Comparison of ENCODE assay signal across 8 cellular contexts in genomic region chr10:120949511-120950102, GRCh38.
A peak's percentile ranks its signal among the peaks of the same experiment; 100 is the strongest.
DNase-seq lines count a peak whose midpoint lies in the region; ATAC-seq and TF ChIP-seq lines count a peak whose summit lies in the region.

No MANE protein-coding gene starts in this region.

- peaks cover 4% of the 10 kb centered on the region for H3K4me1 Mint-ChIP-seq in activated CD8-positive, alpha-beta T cell treated with anti-CD3 and anti-CD28 coated beads, Interleukin-2, amount 10 ng/mL, durations not matched to agents 7 days and 5 days (ENCODE audit: low read depth)
- H3K4me1 Mint-ChIP-seq in activated CD8-positive, alpha-beta T cell treated with anti-CD3 and anti-CD28 coated beads for 36 hours (ENCODE audit: low read depth), result no peaks in the 10 kb centered on the region

- peak overlapping the region in 1 of 3 experiments; percentile 50 for H3K4me3 ChIP-seq in mammary epithelial cell (replicated peaks in 1 of 3; ENCODE audit: insufficient read depth in 1 of 3, low read depth in 2 of 3, low read length in 3 of 3)
- peak overlapping the region; percentile 10 to 43 for H3K4me3 ChIP-seq in testis
- H3K4me3 ChIP-seq in PC-3 (ENCODE audit: low read length), result no peak overlapping the region

- TF ChIP-seq CTCF in activated CD8-positive, alpha-beta T cell treated with anti-CD3 and anti-CD28 coated beads for 36 hours (IDR thresholded peaks at IDR 0.05), result no peak
- no peak for TF ChIP-seq CTCF in mammary epithelial cell (conservative IDR thresholded peaks at IDR 0.05 in 1 of 2, IDR thresholded peaks at IDR 0.05 in 1 of 2; ENCODE audit: extremely low read depth in 1 of 2, insufficient read depth in 1 of 2, low read depth in 1 of 2, low read length in 2 of 2)
- TF ChIP-seq CTCF in testis (IDR thresholded peaks at IDR 0.05), result no peak
- no peak for TF ChIP-seq CTCF in GM13977 (IDR thresholded peaks at IDR 0.05; ENCODE audit: extremely low read depth, insufficient read depth, missing control alignments)
- TF ChIP-seq CTCF in PC-3 (conservative IDR thresholded peaks at IDR 0.05; ENCODE audit: low read depth, low read length), result no peak

- H3K9me2 ChIP-seq in PC-3 (replicated peaks; ENCODE audit: low read length), result no peaks in the 10 kb centered on the region

- H3K4me3 Mint-ChIP-seq in activated CD8-positive, alpha-beta T cell treated with anti-CD3 and anti-CD28 coated beads, Interleukin-2, amount 10 ng/mL, durations not matched to agents 7 days and 5 days, result no peak overlapping the region
- H3K4me3 Mint-ChIP-seq in activated CD8-positive, alpha-beta T cell treated with anti-CD3 and anti-CD28 coated beads for 36 hours, result no peak overlapping the region

- peak; percentile 18 for ATAC-seq in activated CD8-positive, alpha-beta T cell treated with anti-CD3 and anti-CD28 coated beads, Interleukin-2, amount 10 ng/mL, durations not matched to agents 7 days and 5 days
- no peak for ATAC-seq in activated CD8-positive, alpha-beta T cell treated with anti-CD3 and anti-CD28 coated beads for 36 hours
- ATAC-seq in PC-3, result no peak

- H3K36me3 ChIP-seq in mammary epithelial cell (ENCODE audit: insufficient read depth, low read length) (no peaks in the 10 kb centered on the region), testis (ENCODE audit: low read depth, missing control alignments) (no peaks in the 10 kb centered on the region), PC-3 (ENCODE audit: low read depth, low read length) (no peaks in the 10 kb centered on the region)

- H3K4me2 ChIP-seq in mammary epithelial cell (ENCODE audit: insufficient read depth, low read depth, low read length) (peak overlapping the region; percentile 96), PC-3 (ENCODE audit: low read length) (no peak overlapping the region)

- H3K9me3 Mint-ChIP-seq in activated CD8-positive, alpha-beta T cell treated with anti-CD3 and anti-CD28 coated beads, Interleukin-2, amount 10 ng/mL, durations not matched to agents 7 days and 5 days (ENCODE audit: insufficient read depth), result no peaks in the 10 kb centered on the region
- H3K9me3 Mint-ChIP-seq in activated CD8-positive, alpha-beta T cell treated with anti-CD3 and anti-CD28 coated beads for 36 hours, result peaks cover 6% of the 10 kb centered on the region

- in situ Hi-C loops in mammary epithelial cell (cut with MboI; ENCODE audit: low sequenced_read_pairs in 2 of 2) (loop anchor here (10.0 to 25.0 kb wide), 4 partner anchors 125 to 938 kb away; no protein-coding TSS in a partner anchor), GM13977 (cut with MboI; ENCODE audit: low pct_unique_long_range_greater_than_20kb, low sequenced_read_pairs, unreplicated experiment) (loop anchor here (10.0 to 25.0 kb wide), 3 partner anchors 655 to 963 kb away; no protein-coding TSS in a partner anchor)

- CTCF ChIA-PET in activated CD8-positive, alpha-beta T cell treated with anti-CD3 and anti-CD28 coated beads, Interleukin-2, amount 10 ng/mL, durations not matched to agents 7 days and 5 days (lab: Charles Lee), result interaction anchor here (0.8 to 2.1 kb wide), 17 partner anchors 8 to 949 kb away, joined by 3 to 13 read pairs (median 4); no protein-coding TSS in a partner anchor
- CTCF ChIA-PET in activated CD8-positive, alpha-beta T cell treated with anti-CD3 and anti-CD28 coated beads for 36 hours (lab: Charles Lee), result interaction anchor here (0.6 to 2.1 kb wide), 25 partner anchors 8 to 952 kb away, joined by 3 to 15 read pairs (median 4); no protein-coding TSS in a partner anchor
- CTCF ChIA-PET in mammary epithelial cell (lab: Charles Lee; ENCODE audit: low non-redundant PET), result no interaction called here
- CTCF ChIA-PET in PC-3 (lab: Charles Lee), result interaction anchor here (0.6 kb wide), 1 partner anchor 1447 kb away, joined by 8 read pairs; no protein-coding TSS in a partner anchor

- H3K27me3 ChIP-seq in mammary epithelial cell (ENCODE audit: insufficient read depth, low read length), result no peaks in the 10 kb centered on the region
- no peaks in the 10 kb centered on the region for H3K27me3 ChIP-seq in testis
- peaks cover 26% of the 10 kb centered on the region for H3K27me3 ChIP-seq in PC-3 (ENCODE audit: low read length)

- BruUV-seq in mammary epithelial cell (replicated peaks; lab: Mats Ljungman, UMichigan) (no TSS peak), PC-3 (replicated peaks; lab: Mats Ljungman, UMichigan) (no TSS peak)

- H3K79me2 ChIP-seq in mammary epithelial cell (ENCODE audit: insufficient read depth, low read length) (no peaks in the 10 kb centered on the region), PC-3 (ENCODE audit: low read length) (no peaks in the 10 kb centered on the region)

- H2AFZ ChIP-seq in mammary epithelial cell (ENCODE audit: low read depth, low read length), result peak overlapping the region; percentile 94
- H2AFZ ChIP-seq in PC-3 (ENCODE audit: low read length), result no peak overlapping the region

- whole genome bisulfite sequencing in mammary epithelial cell (ENCODE audit: low coverage, missing lambda C conversion rate), result 56% methylated on average over 3 of the region's 31 CpGs
- 4 to 5% methylated on average over 19 to 31 of the region's 31 CpGs for WGBS in testis, 2 donors

- H3K9ac ChIP-seq in mammary epithelial cell (ENCODE audit: insufficient read depth, low read length) (no peak overlapping the region), PC-3 (ENCODE audit: low read length) (no peak overlapping the region)

- no peak overlapping the region for H3K27ac ChIP-seq in mammary epithelial cell (ENCODE audit: insufficient read depth, low read depth, low read length)
- no peak overlapping the region for H3K27ac ChIP-seq in testis
- H3K27ac ChIP-seq in PC-3 (ENCODE audit: low read length), result no peak overlapping the region

- H3K27ac Mint-ChIP-seq in activated CD8-positive, alpha-beta T cell treated with anti-CD3 and anti-CD28 coated beads, Interleukin-2, amount 10 ng/mL, durations not matched to agents 7 days and 5 days, result no peak overlapping the region
- H3K27ac Mint-ChIP-seq in activated CD8-positive, alpha-beta T cell treated with anti-CD3 and anti-CD28 coated beads for 36 hours, result no peak overlapping the region

- no peaks in the 10 kb centered on the region for H3K36me3 Mint-ChIP-seq in activated CD8-positive, alpha-beta T cell treated with anti-CD3 and anti-CD28 coated beads, Interleukin-2, amount 10 ng/mL, durations not matched to agents 7 days and 5 days (ENCODE audit: low read depth)
- H3K36me3 Mint-ChIP-seq in activated CD8-positive, alpha-beta T cell treated with anti-CD3 and anti-CD28 coated beads for 36 hours (ENCODE audit: low read depth), result no peaks in the 10 kb centered on the region

- peaks cover 6% of the 10 kb centered on the region for H3K9me3 ChIP-seq in mammary epithelial cell (replicated peaks; ENCODE audit: insufficient read depth, low read length)
- H3K9me3 ChIP-seq in testis, result no peaks in the 10 kb centered on the region
- no peaks in the 10 kb centered on the region for H3K9me3 ChIP-seq in PC-3 (ENCODE audit: low read length)

- H3F3A ChIP-seq in PC-3 (ENCODE audit: low read length, unreplicated experiment), result no peaks in the 10 kb centered on the region

- no peak for DNase-seq in activated CD8-positive, alpha-beta T cell treated with anti-CD3 and anti-CD28 coated beads, Interleukin-2, amount 10 ng/mL, durations not matched to agents 7 days and 5 days
- no peak for DNase-seq in activated CD8-positive, alpha-beta T cell treated with anti-CD3 and anti-CD28 coated beads for 36 hours
- no peak for DNase-seq in mammary epithelial cell
- DNase-seq in lung microvascular endothelial cell (ENCODE audit: low read depth in 2 of 2), result peak; percentile 11 to 20
- no peak for DNase-seq in testis
- DNase-seq in GM13977 (ENCODE audit: low spot score), result no peak
- no peak for DNase-seq in PC-3
- DNase-seq in HuH-7.5 (ENCODE audit: low spot score), result no peak

- H3K4me1 ChIP-seq in mammary epithelial cell (ENCODE audit: insufficient read depth, low read length) (peaks cover 30% of the 10 kb centered on the region), testis (peaks cover 5% of the 10 kb centered on the region), PC-3 (ENCODE audit: insufficient read depth, low read length) (no peaks in the 10 kb centered on the region)

- dilution Hi-C loops in mammary epithelial cell (cut with HindIII; ENCODE audit: low sequenced_read_pairs), result loop anchor here (25.0 kb wide), 2 partner anchors 788 to 938 kb away; no protein-coding TSS in a partner anchor

- intact Hi-C loops in activated CD8-positive, alpha-beta T cell treated with anti-CD3 and anti-CD28 coated beads for 36 hours (cut with micrococcal nuclease), result loop anchor here (10.0 kb wide), 2 partner anchors 655 to 785 kb away; no protein-coding TSS in a partner anchor
- intact Hi-C loops in mammary epithelial cell (cut with micrococcal nuclease), result loop anchor here (2.0 to 10.0 kb wide), 3 partner anchors 163 to 515 kb away; no protein-coding TSS in a partner anchor
- intact Hi-C loops in testis (cut with DNase I; ENCODE audit: low total_unique reads), result loop anchor here (10.0 kb wide), 3 partner anchors 655 to 945 kb away; no protein-coding TSS in a partner anchor
- intact Hi-C loops in PC-3 (cut with micrococcal nuclease), result loop anchor here (5.0 kb wide), 1 partner anchor 953 kb away; no protein-coding TSS in a partner anchor

- no peak for TF ChIP-seq POLR2A in testis (IDR thresholded peaks at IDR 0.05)

- POLR2A ChIA-PET in activated CD8-positive, alpha-beta T cell treated with anti-CD3 and anti-CD28 coated beads, Interleukin-2, amount 10 ng/mL, durations not matched to agents 7 days and 5 days (lab: Charles Lee), result no interaction called here
- POLR2A ChIA-PET in activated CD8-positive, alpha-beta T cell treated with anti-CD3 and anti-CD28 coated beads for 36 hours (lab: Charles Lee), result no interaction called here
- POLR2A ChIA-PET in PC-3 (lab: Charles Lee; ENCODE audit: unreplicated experiment), result no interaction called here

- peaks cover 30% of the 10 kb centered on the region for H3K27me3 Mint-ChIP-seq in activated CD8-positive, alpha-beta T cell treated with anti-CD3 and anti-CD28 coated beads, Interleukin-2, amount 10 ng/mL, durations not matched to agents 7 days and 5 days (ENCODE audit: low read depth)
- H3K27me3 Mint-ChIP-seq in activated CD8-positive, alpha-beta T cell treated with anti-CD3 and anti-CD28 coated beads for 36 hours, result peaks cover 35% of the 10 kb centered on the region

- H4K20me1 ChIP-seq in mammary epithelial cell (ENCODE audit: insufficient read depth, low read length), result no peaks in the 10 kb centered on the region
- H4K20me1 ChIP-seq in PC-3 (ENCODE audit: low read length), result no peaks in the 10 kb centered on the region

Comparison
In these comparisons a context has a peak if more than half of its experiments do, and no peak if none do; other contexts are left out.
1. DNase-seq: peak in lung microvascular endothelial cell (2 of 2); none in activated CD8-positive, alpha-beta T cell treated with anti-CD3 and anti-CD28 coated beads, Interleukin-2, amount 10 ng/mL, durations not matched to agents 7 days and 5 days (single experiment), activated CD8-positive, alpha-beta T cell treated with anti-CD3 and anti-CD28 coated beads for 36 hours (single experiment), mammary epithelial cell (single experiment), testis (single experiment), GM13977 (single experiment), PC-3 (single experiment) and HuH-7.5 (single experiment).